ENCODE assay signal across 17 cellular contexts in genomic region chr20:62999580-62999979, GRCh38. TPM values are rescaled to one million over a fixed set of nuclear protein-coding genes. Genes with fewer than 3 reads are reported as not detected.
"Had no signal": no experiment of that assay in that cellular context is flagged by ENCODE, and none has a peak within 500 bp of the region (broad histone marks: within the 10 kb centered on the region; RNA-seq: fewer than 3 reads in every experiment).

No MANE protein-coding gene starts in this region.

- DNase-seq: activated CD4-positive, alpha-beta T cell treated with anti-CD3 and anti-CD28 coated beads for 1 hour; activated CD4-positive, alpha-beta T cell treated with anti-CD3 and anti-CD28 coated beads, Interleukin-2, amount 50 U/mL, for 48 hours; activated CD8-positive, alpha-beta memory T cell treated with anti-CD3 and anti-CD28 coated beads, Interleukin-2, amount 50 U/mL, for 48 hours; activated naive CD4-positive, alpha-beta T cell; foreskin melanocyte; head of caudate nucleus; islet precursor cell; mammary epithelial cell; naive thymus-derived CD4-positive, alpha-beta T cell; posterior cingulate gyrus; substantia nigra; trophoblast cell had no signal

- H3K36me3 Mint-ChIP-seq: naive thymus-derived CD4-positive, alpha-beta T cell had no signal

- H3K4me3 ChIP-seq: smooth muscle cell had no signal

- H3K4me3 Mint-ChIP-seq: naive thymus-derived CD4-positive, alpha-beta T cell; T-helper 2 cell treated with Interferon-gamma antibody and Interleukin-4, amounts not matched to agents 5 μg/mL and 100 μg/mL, for 36 hours had no signal

- H3K9me3 Mint-ChIP-seq: T-helper 2 cell treated with Interferon-gamma antibody and Interleukin-4, amounts not matched to agents 5 μg/mL and 100 μg/mL, for 36 hours had no signal

- H3K27ac Mint-ChIP-seq: naive thymus-derived CD4-positive, alpha-beta T cell; T-helper 2 cell treated with Interferon-gamma antibody and Interleukin-4, amounts not matched to agents 5 μg/mL and 100 μg/mL, for 36 hours had no signal

- ATAC-seq: left lobe of liver; naive thymus-derived CD4-positive, alpha-beta T cell had no signal

RNA-seq across cellular contexts. Expression of gene BHLHE23, which starts 7.2 kb away (rescaled TPM):
- total RNA-seq: astrocyte; left lobe of liver; mammary epithelial cell; mononuclear cell; naive thymus-derived CD4-positive, alpha-beta T cell; smooth muscle cell had no signal
- polyA plus RNA-seq: mammary epithelial cell; naive thymus-derived CD4-positive, alpha-beta T cell; smooth muscle cell had no signal
